In genomic region chr12:126454581-126454980, GRCh38 we compare ENCODE assay signal across 20 cellular contexts.
"Had no signal": no experiment of that assay in that cellular context is flagged by ENCODE, and none has a peak within 500 bp of the region (broad histone marks: within the 10 kb centered on the region; RNA-seq: fewer than 3 reads in every experiment).

No MANE protein-coding gene starts in this region.

- H3K27ac ChIP-seq: colonic mucosa, left lung, neutrophil, ovary, prostate gland, VCaP had no signal

- H3K27me3 Mint-ChIP-seq: activated CD4-positive, alpha-beta T cell treated with anti-CD3 and anti-CD28 coated beads, Interleukin-2, amount 10 ng/mL, durations not matched to agents 7 days and 5 days; activated CD8-positive, alpha-beta memory T cell treated with anti-CD3 and anti-CD28 coated beads, Interleukin-2, amount 10 ng/mL, durations not matched to agents 7 days and 5 days; activated CD8-positive, alpha-beta T cell treated with anti-CD3 and anti-CD28 coated beads for 36 hours; activated naive CD4-positive, alpha-beta T cell treated with anti-CD3 and anti-CD28 coated beads, Interleukin-2, amount 50 U/mL, for 24 hours had no signal

- H3K36me3 ChIP-seq: colonic mucosa, left lung, neutrophil, ovary, prostate gland had no signal

- H3K27ac Mint-ChIP-seq: activated CD4-positive, alpha-beta T cell treated with anti-CD3 and anti-CD28 coated beads, Interleukin-2, amount 10 ng/mL, durations not matched to agents 7 days and 5 days; activated CD8-positive, alpha-beta memory T cell treated with anti-CD3 and anti-CD28 coated beads, Interleukin-2, amount 10 ng/mL, durations not matched to agents 7 days and 5 days; activated CD8-positive, alpha-beta T cell treated with anti-CD3 and anti-CD28 coated beads for 36 hours; activated naive CD4-positive, alpha-beta T cell treated with anti-CD3 and anti-CD28 coated beads, Interleukin-2, amount 50 U/mL, for 24 hours; naive thymus-derived CD8-positive, alpha-beta T cell had no signal

- H3K27me3 ChIP-seq: colonic mucosa, left lung, neutrophil, ovary had no signal

- H3K4me1 ChIP-seq: colonic mucosa, left lung, prostate gland had no signal

- H3K4me1 Mint-ChIP-seq: activated CD4-positive, alpha-beta T cell treated with anti-CD3 and anti-CD28 coated beads, Interleukin-2, amount 10 ng/mL, durations not matched to agents 7 days and 5 days; activated CD8-positive, alpha-beta memory T cell treated with anti-CD3 and anti-CD28 coated beads, Interleukin-2, amount 10 ng/mL, durations not matched to agents 7 days and 5 days; activated naive CD4-positive, alpha-beta T cell treated with anti-CD3 and anti-CD28 coated beads, Interleukin-2, amount 50 U/mL, for 24 hours; naive thymus-derived CD8-positive, alpha-beta T cell had no signal

- H3K9me3 ChIP-seq: colonic mucosa, neutrophil, ovary, prostate gland had no signal

- H3K4me3 ChIP-seq: colonic mucosa, left lung, lung, ovary, prostate gland had no signal

- H3K4me3 Mint-ChIP-seq: activated CD4-positive, alpha-beta T cell treated with anti-CD3 and anti-CD28 coated beads, Interleukin-2, amount 10 ng/mL, durations not matched to agents 7 days and 5 days; activated CD8-positive, alpha-beta memory T cell treated with anti-CD3 and anti-CD28 coated beads, Interleukin-2, amount 10 ng/mL, durations not matched to agents 7 days and 5 days; activated CD8-positive, alpha-beta T cell treated with anti-CD3 and anti-CD28 coated beads for 36 hours; activated naive CD4-positive, alpha-beta T cell treated with anti-CD3 and anti-CD28 coated beads, Interleukin-2, amount 50 U/mL, for 24 hours; naive thymus-derived CD8-positive, alpha-beta T cell had no signal

- ATAC-seq: activated CD4-positive, CD25-positive, alpha-beta regulatory T cell treated with anti-CD3 and anti-CD28 coated beads, Interleukin-2, amount 50 U/mL, for 24 hours; activated CD8-positive, alpha-beta memory T cell treated with anti-CD3 and anti-CD28 coated beads, Interleukin-2, amount 10 ng/mL, durations not matched to agents 7 days and 5 days; activated CD8-positive, alpha-beta T cell treated with anti-CD3 and anti-CD28 coated beads for 36 hours; left lung; naive thymus-derived CD8-positive, alpha-beta T cell had no signal

- H3K9me3 Mint-ChIP-seq: activated CD8-positive, alpha-beta T cell treated with anti-CD3 and anti-CD28 coated beads for 36 hours had no signal

- H3K36me3 Mint-ChIP-seq: activated CD8-positive, alpha-beta memory T cell treated with anti-CD3 and anti-CD28 coated beads, Interleukin-2, amount 10 ng/mL, durations not matched to agents 7 days and 5 days; activated naive CD4-positive, alpha-beta T cell treated with anti-CD3 and anti-CD28 coated beads, Interleukin-2, amount 50 U/mL, for 24 hours had no signal

- DNase-seq: activated CD4-positive, alpha-beta T cell treated with anti-CD3 and anti-CD28 coated beads, Interleukin-2, amount 10 ng/mL, durations not matched to agents 7 days and 5 days; activated CD8-positive, alpha-beta memory T cell treated with anti-CD3 and anti-CD28 coated beads, Interleukin-2, amount 10 ng/mL, durations not matched to agents 7 days and 5 days; activated CD8-positive, alpha-beta T cell treated with anti-CD3 and anti-CD28 coated beads for 36 hours; activated gamma-delta T cell; activated T-cell treated with anti-CD3 and anti-CD28 coated beads for 4 hours; colonic mucosa; erythroblast; foreskin melanocyte; kidney glomerular epithelial cell; left lung; naive thymus-derived CD8-positive, alpha-beta T cell; ovary; stimulated activated CD4-positive, alpha-beta T cell treated with anti-CD3 and anti-CD28 coated beads, Interleukin-2, amount 100 ng/mL, for 48 hours; stimulated activated naive CD4-positive, alpha-beta T cell treated with Interleukin-2 at 50 U/mL for 16 hours had no signal
